Comparison of ENCODE assay signal across 23 cellular contexts in the genomic region with DNA sequence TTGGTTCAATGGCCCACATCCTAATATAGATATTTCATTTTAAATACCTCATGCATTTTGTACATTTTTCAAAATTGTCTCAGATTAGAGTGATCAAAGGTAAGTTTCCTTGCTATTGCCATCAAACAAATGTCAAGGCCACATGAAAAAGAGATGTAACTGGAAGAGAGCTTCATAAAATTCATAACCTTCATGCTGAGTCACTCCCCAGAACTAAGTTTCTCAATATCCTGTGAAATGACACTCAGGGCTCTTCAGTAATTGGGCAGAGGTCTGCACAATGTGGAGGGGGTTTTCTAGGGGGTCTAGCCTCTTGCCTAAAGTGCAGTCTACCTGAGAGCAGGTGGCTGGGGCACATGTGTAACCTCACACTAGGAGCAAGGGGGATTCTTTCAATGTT.
DNase-seq lines count a peak whose midpoint lies in the region; ATAC-seq lines count a peak whose summit lies in the region.
"Had no signal": no experiment of that assay in that cellular context is flagged by ENCODE, and none has a peak within 500 bp of the region (broad histone marks: within the 10 kb centered on the region; RNA-seq: fewer than 3 reads in every experiment).

No MANE protein-coding gene starts in this region.

- no peaks in the 10 kb centered on the region for H3K27me3 Mint-ChIP-seq in activated naive CD4-positive, alpha-beta T cell treated with anti-CD3 and anti-CD28 coated beads for 36 hours (ENCODE audit: low read depth)
- no peaks in the 10 kb centered on the region for H3K27me3 Mint-ChIP-seq in activated naive CD8-positive, alpha-beta T cell treated with anti-CD3 and anti-CD28 coated beads, Interleukin-2, amount 50 U/mL, for 24 hours
- H3K27me3 Mint-ChIP-seq: CD8-positive, alpha-beta memory T cell; progenitor cell of endocrine pancreas had no signal

- peaks cover 22% of the 10 kb centered on the region for H3K36me3 Mint-ChIP-seq in activated naive CD4-positive, alpha-beta T cell treated with anti-CD3 and anti-CD28 coated beads for 36 hours (ENCODE audit: low read depth)
- peaks cover 20% of the 10 kb centered on the region for H3K36me3 Mint-ChIP-seq in activated naive CD8-positive, alpha-beta T cell treated with anti-CD3 and anti-CD28 coated beads, Interleukin-2, amount 50 U/mL, for 24 hours (ENCODE audit: low read depth)

- intact Hi-C loops in activated naive CD4-positive, alpha-beta T cell treated with anti-CD3 and anti-CD28 coated beads for 36 hours (cut with micrococcal nuclease), result loop anchor here (1.0 to 10.0 kb wide), 4 partner anchors 12 to 926 kb away; no protein-coding TSS in a partner anchor
- intact Hi-C loops in posterior vena cava (cut with DNase I), result no loop called here

- H3K4me1 Mint-ChIP-seq in activated naive CD4-positive, alpha-beta T cell treated with anti-CD3 and anti-CD28 coated beads for 36 hours (ENCODE audit: low read depth), result peaks cover 40% of the 10 kb centered on the region
- peaks cover 13% of the 10 kb centered on the region for H3K4me1 Mint-ChIP-seq in activated naive CD8-positive, alpha-beta T cell treated with anti-CD3 and anti-CD28 coated beads, Interleukin-2, amount 50 U/mL, for 24 hours

- CTCF ChIA-PET in activated naive CD4-positive, alpha-beta T cell treated with anti-CD3 and anti-CD28 coated beads for 36 hours (lab: Charles Lee), result no interaction called here

- H3K9me3 Mint-ChIP-seq in activated naive CD4-positive, alpha-beta T cell treated with anti-CD3 and anti-CD28 coated beads for 36 hours, result no peaks in the 10 kb centered on the region
- no peaks in the 10 kb centered on the region for H3K9me3 Mint-ChIP-seq in activated naive CD8-positive, alpha-beta T cell treated with anti-CD3 and anti-CD28 coated beads, Interleukin-2, amount 50 U/mL, for 24 hours
- H3K9me3 Mint-ChIP-seq: CD8-positive, alpha-beta memory T cell; GM23338; neural crest cell had no signal

- DNase-seq in activated naive CD4-positive, alpha-beta T cell treated with anti-CD3 and anti-CD28 coated beads for 36 hours, result peak; percentile 25
- no peak for DNase-seq in activated naive CD4-positive, alpha-beta T cell (lab: John Stamatoyannopoulos, UW)
- DNase-seq in Kasumi-1 (lab: John Stamatoyannopoulos, UW) (peak; percentile 7 to 11), posterior vena cava (ENCODE audit: low spot score) (no peak), NCI-H226 (no peak), dermis blood vessel endothelial cell (no peak)
- DNase-seq in activated naive CD8-positive, alpha-beta T cell treated with anti-CD3 and anti-CD28 coated beads, Interleukin-2, amount 50 U/mL, for 24 hours, result no peak
- no peak for DNase-seq in stimulated activated naive CD8-positive, alpha-beta T cell treated with anti-CD3 and anti-CD28 coated beads, Interleukin-15, Interleukin-2, amounts not matched to agents 100 U/mL and 50 U/mL, for 24 hours
- DNase-seq: brain microvascular endothelial cell; CD8-positive, alpha-beta memory T cell; DMS53; heart right ventricle; left ventricle myocardium superior; NCI-H2081 treated with DMSO at 0.1 percent for 48 hours; NCI-H510A treated with DMSO at 0.1 percent for 48 hours; stimulated activated CD4-positive, alpha-beta T cell treated with anti-CD3 and anti-CD28 coated beads, Interleukin-2, amount 100 ng/mL, for 24 hours; stimulated activated naive CD4-positive, alpha-beta T cell treated with Interleukin-2 at 50 U/mL for 16 hours; SW 1271; transverse colon had no signal

- H3K4me3 Mint-ChIP-seq in activated naive CD4-positive, alpha-beta T cell treated with anti-CD3 and anti-CD28 coated beads for 36 hours, result no peak overlapping the region
- H3K4me3 Mint-ChIP-seq in activated naive CD8-positive, alpha-beta T cell treated with anti-CD3 and anti-CD28 coated beads, Interleukin-2, amount 50 U/mL, for 24 hours, result no peak overlapping the region
- H3K4me3 Mint-ChIP-seq: CD8-positive, alpha-beta memory T cell; GM23338; neural crest cell had no signal

- peak; percentile 38 for ATAC-seq in activated naive CD8-positive, alpha-beta T cell treated with anti-CD3 and anti-CD28 coated beads, Interleukin-2, amount 50 U/mL, for 24 hours
- ATAC-seq in stimulated activated naive CD8-positive, alpha-beta T cell treated with anti-CD3 and anti-CD28 coated beads, Interleukin-15, Interleukin-2, amounts not matched to agents 100 U/mL and 50 U/mL, for 24 hours, result peak; percentile 35
- ATAC-seq: GM12878, GM23338, heart right ventricle, left ventricle myocardium superior had no signal

- H3K27ac Mint-ChIP-seq in activated naive CD4-positive, alpha-beta T cell treated with anti-CD3 and anti-CD28 coated beads for 36 hours, result peak overlapping the region; percentile 74
- peak overlapping the region; percentile 57 for H3K27ac Mint-ChIP-seq in activated naive CD8-positive, alpha-beta T cell treated with anti-CD3 and anti-CD28 coated beads, Interleukin-2, amount 50 U/mL, for 24 hours
- H3K27ac Mint-ChIP-seq: GM23338, progenitor cell of endocrine pancreas had no signal

Comparison
In these comparisons a context has a peak if more than half of its experiments do, and no peak if none do; other contexts are left out.
1. DNase-seq: peak in activated naive CD4-positive, alpha-beta T cell treated with anti-CD3 and anti-CD28 coated beads for 36 hours (single experiment) and Kasumi-1 (2 of 2); none in activated naive CD4-positive, alpha-beta T cell (0 of 4), activated naive CD8-positive, alpha-beta T cell treated with anti-CD3 and anti-CD28 coated beads, Interleukin-2, amount 50 U/mL, for 24 hours (single experiment), stimulated activated naive CD8-positive, alpha-beta T cell treated with anti-CD3 and anti-CD28 coated beads, Interleukin-15, Interleukin-2, amounts not matched to agents 100 U/mL and 50 U/mL, for 24 hours (single experiment), posterior vena cava (single experiment), NCI-H226 (single experiment) and dermis blood vessel endothelial cell (single experiment).